In the genomic region with DNA sequence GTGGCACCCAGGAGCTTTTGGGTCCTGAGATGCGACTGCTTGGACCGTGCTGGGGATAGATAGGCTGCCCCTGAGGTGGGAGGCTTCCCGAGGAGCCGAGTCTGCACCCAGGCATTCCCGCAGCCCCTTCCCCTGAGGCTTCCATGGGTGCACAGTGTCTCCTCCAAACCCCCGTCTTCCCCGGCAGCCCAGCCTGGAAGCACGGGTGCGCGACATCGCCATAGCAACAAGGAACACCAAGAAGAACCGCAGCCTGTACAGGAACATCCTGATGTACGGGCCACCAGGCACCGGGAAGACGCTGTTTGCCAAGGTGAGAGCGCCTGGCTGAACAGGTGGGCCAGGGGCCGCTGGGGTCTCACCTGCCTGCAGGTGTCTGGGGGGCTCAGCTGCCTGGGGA, we compare ENCODE assay signal across 1 cellular context.
TF ChIP-seq lines count a peak whose summit lies in the region.

No MANE protein-coding gene starts in this region.

TF ChIP-seq in K562, 482 proteins besides CTCF, POLR2A, EP300 and RAD21:
- peak; percentile 53; the same call in 1 of the 2 replicates for TF ChIP-seq RFX1 (IDR thresholded peaks at IDR 0.05)
TF ChIP-seq in K562: peak in this region for 1; not testable (repeated sequence) for 481.
